Comparison of ENCODE assay signal across 8 cellular contexts in genomic region chr13:42990147-42990990, GRCh38. TPM values are rescaled to one million over a fixed set of nuclear protein-coding genes. Genes with fewer than 3 reads are reported as not detected.
DNase-seq lines count a peak whose midpoint lies in the region; ATAC-seq, FAIRE-seq and TF ChIP-seq lines count a peak whose summit lies in the region.

No MANE protein-coding gene starts in this region.

- H3K4me1 ChIP-seq in Caco-2 (peaks cover 42% of the 10 kb centered on the region), Karpas-422 (ENCODE audit: low read length) (peaks cover 44% of the 10 kb centered on the region), GM12878 (ENCODE audit: control insufficient read depth, insufficient read depth, low read length) (peaks cover 23% of the 10 kb centered on the region)

- in situ Hi-C loops in GM12878 (cut with MboI), result no loop called here

- FAIRE-seq in GM12878 (lab: Jason Lieb, UNC), result peak; percentile 13

- H3K4me1 Mint-ChIP-seq in Caco-2 (ENCODE audit: low read depth, unreplicated experiment), result peaks cover 24% of the 10 kb centered on the region
- peaks cover 29 to 62% (median 31%) of the 10 kb centered on the region in 3 donors for H3K4me1 Mint-ChIP-seq in naive B cell

- H3K9me3 ChIP-seq in Caco-2, result no peaks in the 10 kb centered on the region
- no peaks in the 10 kb centered on the region for H3K9me3 ChIP-seq in Karpas-422 (ENCODE audit: low read length)
- no peaks in the 10 kb centered on the region for H3K9me3 ChIP-seq in GM12878 (replicated peaks; ENCODE audit: control insufficient read depth, insufficient read depth, low read length)

- no peaks in the 10 kb centered on the region for H3K79me2 ChIP-seq in Karpas-422 (ENCODE audit: low read length)
- peaks cover 34% of the 10 kb centered on the region for H3K79me2 ChIP-seq in GM12878 (ENCODE audit: control insufficient read depth, insufficient read depth, low read length)

- SMC1A ChIA-PET in GM12878 (lab: Charles Lee; ENCODE audit: uncharacterized antibody, unreplicated experiment), result interaction anchor here (0.6 to 11.2 kb wide), 22 partner anchors 9 to 748 kb away, joined by 3 to 150 read pairs (median 5); partner anchors contain the start of gene DNAJC15

- ATAC-seq in GM12878 (peak; percentile 19), naive B cell (ENCODE audit: low read depth in 2 of 2) (peak; percentile 7 to 9), HG03457 (IDR thresholded peaks at IDR 0.05; ENCODE audit: unreplicated experiment) (no peak), GM21825 (IDR thresholded peaks at IDR 0.05; ENCODE audit: unreplicated experiment) (no peak)

- H3K27me3 ChIP-seq in Caco-2 (replicated peaks; ENCODE audit: control insufficient read depth, insufficient read depth, low read length), result no peaks in the 10 kb centered on the region
- H3K27me3 ChIP-seq in Karpas-422 (ENCODE audit: low read length), result no peaks in the 10 kb centered on the region
- no peaks in the 10 kb centered on the region for H3K27me3 ChIP-seq in GM12878 (replicated peaks in 1 of 2; ENCODE audit: control insufficient read depth in 2 of 2, insufficient read depth in 2 of 2, low read length in 1 of 2)

- H3K27ac ChIP-seq in Karpas-422 (ENCODE audit: low read length), result no peak overlapping the region
- peak overlapping the region; percentile 99 for H3K27ac ChIP-seq in GM12878 (ENCODE audit: control insufficient read depth, insufficient read depth)

- H2AFZ ChIP-seq in Karpas-422 (ENCODE audit: low read length) (peak overlapping the region; percentile 4), GM12878 (ENCODE audit: control insufficient read depth, low read depth, low read length) (peak overlapping the region; percentile 18)

- intact Hi-C loops in Caco-2 (cut with micrococcal nuclease; ENCODE audit: unreplicated experiment), result no loop called here
- intact Hi-C loops in GM12878 (cut with micrococcal nuclease; ENCODE audit: unreplicated experiment), result loop anchor here (5.0 kb wide), 1 partner anchor 608 kb away; no protein-coding TSS in a partner anchor

- no peak for TF ChIP-seq CTCF in Caco-2 (IDR thresholded peaks at IDR 0.05; ENCODE audit: insufficient read depth in 1 of 2, low read depth in 1 of 2, low read length in 1 of 2, severe bottlenecking in 1 of 2, unreplicated experiment in 1 of 2)
- no peak for TF ChIP-seq CTCF in GM12878 (IDR thresholded peaks at IDR 0.05 in 2 of 3, conservative IDR thresholded peaks at IDR 0.05 in 1 of 3; ENCODE audit: control insufficient read depth in 2 of 3, extremely low read depth in 1 of 3, insufficient read depth in 1 of 3, low read depth in 3 of 3, low read length in 3 of 3)

- H3K27ac Mint-ChIP-seq in Caco-2 (ENCODE audit: unreplicated experiment) (peak overlapping the region; percentile 91), naive B cell (peak overlapping the region; percentile 62 to 99 (median 99))

- peak overlapping the region; percentile 91 for H3K4me3 Mint-ChIP-seq in Caco-2 (ENCODE audit: unreplicated experiment)
- peak overlapping the region; percentile 94 to 98 (median 97) for H3K4me3 Mint-ChIP-seq in naive B cell

- no peak for TF ChIP-seq EP300 in GM12878 (IDR thresholded peaks at IDR 0.05; ENCODE audit: borderline replicate concordance in 1 of 2, control insufficient read depth in 1 of 2, low read depth in 2 of 2, low read length in 2 of 2)

- WGBS in GM12878 (ENCODE audit: insufficient coverage, insufficient replicate concordance, low lambda C conversion rate, missing lambda C conversion rate), result 45% methylated on average over 9 of the region's 9 CpGs

- H3K9me3 Mint-ChIP-seq in Caco-2 (ENCODE audit: unreplicated experiment) (no peaks in the 10 kb centered on the region), naive B cell (no peaks in the 10 kb centered on the region)

- H3K36me3 Mint-ChIP-seq in Caco-2 (ENCODE audit: insufficient read depth, unreplicated experiment), result peaks cover 7% of the 10 kb centered on the region
- peaks cover 0 to 2% of the 10 kb centered on the region in 2 donors for H3K36me3 Mint-ChIP-seq in naive B cell

- CTCF ChIA-PET in Caco-2 (lab: Charles Lee) (interaction anchor here (0.7 kb wide), 1 partner anchor 18 kb away, joined by 4 read pairs; no protein-coding TSS in a partner anchor), GM12878 (lab: Yijun Ruan, JAX) (interaction anchor here (0.6 to 8.5 kb wide), 18 partner anchors 9 to 656 kb away, joined by 3 to 59 read pairs (median 3); partner anchors contain the start of gene DNAJC15)

- POLR2A ChIA-PET in Caco-2 (lab: Charles Lee) (interaction anchor here (0.6 to 2.6 kb wide), 4 partner anchors 21 to 198 kb away, joined by 3 to 8 read pairs (median 5); partner anchors contain the start of gene DNAJC15), GM12878 (lab: Charles Lee) (interaction anchor here (0.6 to 6.3 kb wide), 11 partner anchors 10 to 509 kb away, joined by 3 to 49 read pairs (median 4); partner anchors contain the start of gene DNAJC15)

- no peak for TF ChIP-seq RAD21 in GM12878 (IDR thresholded peaks at IDR 0.05; ENCODE audit: insufficient read depth, low read depth, low read length)

- no TSS peak for BruUV-seq in Caco-2 (replicated peaks; lab: Mats Ljungman, UMichigan)
- BruUV-seq in GM12878 (replicated peaks; lab: Mats Ljungman, UMichigan), result TSS peak; percentile 60

- H3K27me3 Mint-ChIP-seq in Caco-2 (ENCODE audit: insufficient read depth, unreplicated experiment) (no peaks in the 10 kb centered on the region), naive B cell (no peaks in the 10 kb centered on the region)

- H3K4me2 ChIP-seq in Karpas-422 (ENCODE audit: low read depth, low read length, poor library complexity, severe bottlenecking), result peak overlapping the region; percentile 96
- peak overlapping the region; percentile 90 for H3K4me2 ChIP-seq in GM12878 (ENCODE audit: control insufficient read depth, insufficient read depth)

- H4K20me1 ChIP-seq in Karpas-422 (ENCODE audit: insufficient read depth, low read depth, low read length) (no peaks in the 10 kb centered on the region), GM12878 (ENCODE audit: control insufficient read depth, insufficient read depth) (no peaks in the 10 kb centered on the region)

- DNase-seq in Caco-2 (no peak), Karpas-422 (no peak), GM12878 (ENCODE audit: low read depth, low spot score) (no peak), naive B cell (no peak), mucosa of gallbladder (ENCODE audit: low spot score) (no peak), foreskin melanocyte (no peak)

- no peak for TF ChIP-seq POLR2A in GM12878 (IDR thresholded peaks at IDR 0.05; ENCODE audit: low read depth, low read length)

- H3K36me3 ChIP-seq in Caco-2 (ENCODE audit: control insufficient read depth, insufficient read depth, low read length) (no peaks in the 10 kb centered on the region), Karpas-422 (ENCODE audit: insufficient read depth, low read length) (no peaks in the 10 kb centered on the region), GM12878 (ENCODE audit: control insufficient read depth in 2 of 2, insufficient read depth in 2 of 2, low read length in 1 of 2) (peaks cover 0 to 4% of the 10 kb centered on the region in 2 experiments; a peak in 1 of 4 replicates)

- H3K9ac ChIP-seq in Karpas-422 (ENCODE audit: low read length), result no peak overlapping the region; the same call in 1 of the 2 replicates
- H3K9ac ChIP-seq in GM12878 (ENCODE audit: control insufficient read depth, insufficient read depth, low read length), result peak overlapping the region; percentile 94

- RAD21 ChIA-PET in GM12878 (lab: Charles Lee; ENCODE audit: unreplicated experiment), result interaction anchor here (0.7 to 7.6 kb wide), 21 partner anchors 10 to 142 kb away, joined by 3 to 51 read pairs (median 4); partner anchors contain the start of gene DNAJC15

- H3K4me3 ChIP-seq in Caco-2 (ENCODE audit: low read depth, low read length), result no peak overlapping the region
- peak overlapping the region; percentile 81 for H3K4me3 ChIP-seq in Karpas-422 (ENCODE audit: low read length)
- H3K4me3 ChIP-seq in GM12878, result peak overlapping the region; percentile 86

- H3K9me2 ChIP-seq in Karpas-422 (replicated peaks; ENCODE audit: insufficient read depth, low read length), result no peaks in the 10 kb centered on the region

RNA-seq across cellular contexts. Expression of gene EPSTI1, which starts 1.7 kb away (rescaled TPM):
- 80.6 and 86.5 TPM in 2 replicates for total RNA-seq in Caco-2 (2022)
- 11.4 and 15.0 TPM in 2 replicates for total RNA-seq in Karpas-422 (2014; rRNA removed; shearing (Covaris generic); ENCODE audit: low replicate concordance)
- 60.8 and 68.9 TPM in 2 replicates for total RNA-seq in GM12878 (2013; cell fraction: nucleolus; rRNA removed)
- 22.0 and 24.9 TPM in 2 replicates for total RNA-seq in GM12878 (2014; rRNA removed)
- 26.4 and 32.0 TPM in 2 replicates for total RNA-seq in GM12878 (2014; rRNA removed; fragmentation: Illumina TruSeq; extraction: Trizol)
- total RNA-seq in GM12878 (2021), result 31.4 and 43.3 TPM in 2 replicates
- polyA plus RNA-seq in GM12878 (2011; ENCODE audit: low read depth), result 12.9 TPM
- polyA plus RNA-seq in GM12878 (2011; rRNA removed), result 31.3 and 47.1 TPM in 2 replicates
- 14.9 and 25.8 TPM in 2 replicates for polyA plus RNA-seq in GM12878 (2011; cell fraction: cytosol; rRNA removed)
- polyA plus RNA-seq in GM12878 (2011; cell fraction: nucleus; rRNA removed), result 25.8 and 27.6 TPM in 2 replicates
- polyA plus RNA-seq in GM12878 (2012), result 18.7 and 26.8 TPM in 2 replicates
- 32.0 and 42.2 TPM in 2 replicates for polyA plus RNA-seq in GM12878 (2014; fragmentation: Illumina TruSeq; extraction: Trizol)
- polyA plus RNA-seq in GM12878 (2014; fragmentation: Nextera tagmentation; extraction: Ambion mirVana), result 1 to 10 TPM; 4.7 to 8.9 TPM
- 23.0 and 29.8 TPM in 2 replicates for polyA plus RNA-seq in GM12878 (2014; rRNA removed)
- polyA plus RNA-seq in GM12878 (2016; fragmentation: Nextera tagmentation; extraction: Ambion mirVana), result 10 to 100 TPM; 14.2 to 14.6 TPM
- polyA minus RNA-seq in GM12878 (2011; rRNA and poly(A)+ RNA removed), result 12.1 and 13.1 TPM in 2 replicates
- 14.1 and 15.0 TPM in 2 replicates for polyA minus RNA-seq in GM12878 (2011; cell fraction: cytosol; rRNA and poly(A)+ RNA removed)
- polyA minus RNA-seq in GM12878 (2011; cell fraction: nucleus; rRNA and poly(A)+ RNA removed), result 14.9 and 26.5 TPM in 2 replicates
- polyA plus RNA-seq in naive B cell (ENCODE audit: low read depth in 6 of 6), result 10 to 100 TPM; 13.5 to 58.6 (median 26.4) TPM
- total RNA-seq in mucosa of gallbladder, result 9.0 TPM

RNA-seq across cellular contexts. Expression of gene DNAJC15, which starts 33.0 kb away (rescaled TPM):
- total RNA-seq in Caco-2 (2022) (71.0 and 72.2 TPM in 2 replicates), GM12878 (2014; rRNA removed) (30.4 and 36.4 TPM in 2 replicates), GM12878 (2014; rRNA removed; fragmentation: Illumina TruSeq; extraction: Trizol) (15.1 and 16.5 TPM in 2 replicates), GM12878 (2021) (29.5 and 30.2 TPM in 2 replicates), mucosa of gallbladder (17.6 TPM)
- 77.1 and 79.8 TPM in 2 replicates for total RNA-seq in Karpas-422 (2014; rRNA removed; shearing (Covaris generic); ENCODE audit: low replicate concordance)
- total RNA-seq in GM12878 (2013; cell fraction: nucleolus; rRNA removed), result 31.1 and 33.5 TPM in 2 replicates
- polyA plus RNA-seq in GM12878 (2011; ENCODE audit: low read depth), result 3.7 TPM
- polyA plus RNA-seq in GM12878 (2011; rRNA removed) (47.3 and 58.4 TPM in 2 replicates), GM12878 (2014; fragmentation: Illumina TruSeq; extraction: Trizol) (13.1 TPM in 2 replicates), GM12878 (2014; fragmentation: Nextera tagmentation; extraction: Ambion mirVana) (100 to 1,000 TPM; 102 to 104 TPM), GM12878 (2014; rRNA removed) (50.4 and 52.6 TPM in 2 replicates), GM12878 (2016; fragmentation: Nextera tagmentation; extraction: Ambion mirVana) (10 to 100 TPM; 94.4 to 98.8 TPM), naive B cell (ENCODE audit: low read depth in 6 of 6) (10 to 100 TPM; 17.0 to 46.1 (median 32.9) TPM)
- 38.7 and 59.0 TPM in 2 replicates for polyA plus RNA-seq in GM12878 (2011; cell fraction: cytosol; rRNA removed)
- polyA plus RNA-seq in GM12878 (2011; cell fraction: nucleus; rRNA removed), result 26.1 and 29.6 TPM in 2 replicates
- polyA plus RNA-seq in GM12878 (2012), result 15.5 and 16.5 TPM in 2 replicates
- polyA minus RNA-seq in GM12878 (2011; rRNA and poly(A)+ RNA removed), result 20.0 and 24.4 TPM in 2 replicates
- 7.8 and 16.5 TPM in 2 replicates for polyA minus RNA-seq in GM12878 (2011; cell fraction: cytosol; rRNA and poly(A)+ RNA removed)
- polyA minus RNA-seq in GM12878 (2011; cell fraction: nucleus; rRNA and poly(A)+ RNA removed), result 8.7 and 13.7 TPM in 2 replicates

Comparison
In these comparisons a context has a peak if more than half of its experiments do, and no peak if none do; other contexts are left out.
1. ATAC-seq: peak in GM12878 (single experiment) and naive B cell (2 of 2); none in HG03457 (single experiment) and GM21825 (single experiment).